ENCODE assay signal across 8 cellular contexts in the genomic region with DNA sequence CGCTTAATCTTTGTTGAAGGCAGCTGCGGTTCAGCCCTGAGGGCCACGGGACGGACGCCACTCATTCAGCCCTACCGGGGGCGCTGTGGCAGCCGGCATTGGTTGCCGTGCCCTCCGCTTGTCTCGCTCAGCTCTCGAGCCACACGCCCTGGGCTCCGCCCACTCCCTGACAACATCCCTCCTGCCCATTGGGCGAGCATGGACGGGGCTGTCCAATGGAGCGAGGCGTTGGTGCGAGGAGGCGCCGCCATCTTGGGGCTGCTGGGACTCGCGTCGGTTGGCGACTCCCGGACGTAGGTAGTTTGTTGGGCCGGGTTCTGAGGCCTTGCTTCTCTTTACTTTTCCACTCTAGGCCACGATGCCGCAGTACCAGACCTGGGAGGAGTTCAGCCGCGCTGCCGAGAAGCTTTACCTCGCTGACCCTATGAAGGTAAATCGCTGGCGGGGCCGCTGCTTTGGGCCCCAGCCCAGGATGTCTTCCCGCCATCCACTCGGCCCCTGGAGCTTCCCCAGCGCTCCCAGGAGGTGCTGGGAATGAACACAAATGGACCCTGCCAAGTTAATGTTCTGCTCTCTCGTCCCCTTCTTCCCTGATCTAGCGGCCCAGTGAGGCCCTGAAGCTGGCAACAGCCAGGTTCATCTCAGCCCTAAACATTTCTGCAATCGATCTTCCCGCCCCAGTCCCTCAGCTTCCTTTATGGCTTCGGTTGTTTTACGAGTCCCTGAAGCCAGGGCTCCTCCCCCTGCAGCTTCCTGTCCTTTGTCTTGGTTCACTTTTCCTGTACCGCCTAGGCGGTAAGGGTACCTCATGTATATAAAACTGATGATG. TPM values are rescaled to one million over a fixed set of nuclear protein-coding genes. Genes with fewer than 3 reads are reported as not detected.
DNase-seq lines count a peak whose midpoint lies in the region; TF ChIP-seq lines count a peak whose summit lies in the region.

A gene with protein sequence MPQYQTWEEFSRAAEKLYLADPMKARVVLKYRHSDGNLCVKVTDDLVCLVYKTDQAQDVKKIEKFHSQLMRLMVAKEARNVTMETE (plus strand): TSS at position 244 of the 829 bp plus-strand sequence. CDS start 115 bp downstream, at position 359.

- peaks cover 37% of the 10 kb centered on the region for H3K4me1 Mint-ChIP-seq in neural crest cell

- no peaks in the 10 kb centered on the region for H3K27me3 ChIP-seq in HAP-1 (ENCODE audit: low read depth)
- no peaks in the 10 kb centered on the region for H3K27me3 ChIP-seq in MG63

- TF ChIP-seq CTCF in foreskin fibroblast (IDR thresholded peaks at IDR 0.05; ENCODE audit: low read depth, low read length) (peak; percentile 93), neural crest cell (conservative IDR thresholded peaks at IDR 0.05) (peak; percentile 86)

- DNase-seq in GDM1 (lab: John Stamatoyannopoulos, UW): peak; percentile 99
- peak; percentile 98 to 100 for DNase-seq in HAP-1 (ENCODE audit: low spot score in 2 of 2)
- DNase-seq in MG63: peak; percentile 100
- DNase-seq in SHP77 treated with DMSO at 0.1 percent for 48 hours (lab: John Stamatoyannopoulos, UW): peak; percentile 94
- peak; percentile 92 for DNase-seq in activated gamma-delta T cell (lab: John Stamatoyannopoulos, UW)
- DNase-seq in foreskin fibroblast: peak; percentile 98 to 100
- peak; percentile 98 for DNase-seq in neural crest cell (ENCODE audit: low read depth, low spot score)
- peak; percentile 97 for DNase-seq in stromal cell of bone marrow (ENCODE audit: low read depth)

- H3K36me3 Mint-ChIP-seq in neural crest cell (ENCODE audit: low read depth): peaks cover 6% of the 10 kb centered on the region

- H3K4me3 Mint-ChIP-seq in neural crest cell: no peak within 1 kb of the TSS

- peaks cover 21% of the 10 kb centered on the region for H3K36me3 ChIP-seq in HAP-1 (replicated peaks)
- H3K36me3 ChIP-seq in MG63: peaks cover 38% of the 10 kb centered on the region

- no peaks in the 10 kb centered on the region for H3K27me3 Mint-ChIP-seq in neural crest cell (ENCODE audit: low read depth)

- in situ Hi-C loops in HAP-1 (cut with MboI; ENCODE audit: low sequenced_read_pairs): loop anchor here (5.0 kb wide), 1 partner anchor 300 kb away; no protein-coding TSS in a partner anchor

- H3K9me3 ChIP-seq in HAP-1 (no peaks in the 10 kb centered on the region), MG63 (no peaks in the 10 kb centered on the region)

- no peak within 1 kb of the TSS for H3K27ac Mint-ChIP-seq in neural crest cell (ENCODE audit: unreplicated experiment)

- H3K4me3 ChIP-seq in HAP-1 (peak within 1 kb of the TSS; percentile 95), MG63 (peak within 1 kb of the TSS; percentile 92), foreskin fibroblast (ENCODE audit: low read depth in 1 of 2, low read length in 2 of 2) (peak within 1 kb of the TSS; percentile 96 to 98)

- H3K9me3 Mint-ChIP-seq in neural crest cell: no peaks in the 10 kb centered on the region

- peaks cover 24% of the 10 kb centered on the region for H3K4me1 ChIP-seq in HAP-1

RNA-seq across cellular contexts. Expression of the gene that starts here (rescaled TPM):
- 509 and 971 TPM in 2 replicates for total RNA-seq in MG63 (2014; rRNA removed; shearing (Covaris generic); ENCODE audit: low replicate concordance)
- 480 and 482 TPM in 2 replicates for total RNA-seq in neural crest cell

Comparison
In these comparisons a context has a peak if more than half of its experiments do, and no peak if none do; other contexts are left out.
1. Peak in every context shown above with its lines: DNase-seq and H3K4me3 ChIP-seq.